ENCODE assay signal across 9 cellular contexts in the genomic region with DNA sequence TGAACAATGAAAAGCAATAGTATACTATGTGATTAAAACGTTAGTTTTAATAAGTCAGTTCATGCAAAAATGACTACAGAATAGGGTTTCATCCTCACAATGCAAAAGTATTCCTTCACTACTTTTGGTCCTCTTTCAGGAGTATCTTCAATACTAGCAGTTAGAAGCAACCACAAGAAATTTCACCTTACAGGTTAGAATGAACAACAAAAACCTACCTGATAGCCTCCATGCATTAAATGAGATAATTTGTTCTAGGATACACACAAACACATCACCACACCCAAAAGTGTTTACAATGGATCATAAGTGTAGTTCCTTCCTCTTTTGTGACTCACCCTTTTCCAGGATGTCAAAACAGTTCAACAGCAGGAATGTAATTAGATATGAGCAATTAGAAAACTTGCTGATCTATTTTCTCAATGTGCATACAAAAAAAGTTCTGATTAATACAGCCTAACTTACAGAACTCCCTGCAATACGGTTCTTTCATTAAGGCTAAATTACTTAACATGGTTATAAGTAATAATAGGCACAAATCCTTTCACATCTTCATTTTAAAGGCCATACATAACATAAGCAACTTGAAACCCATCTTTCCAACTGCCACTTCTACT. TPM values are rescaled to one million over a fixed set of nuclear protein-coding genes. Genes with fewer than 3 reads are reported as not detected.
DNase-seq lines count a peak whose midpoint lies in the region; ATAC-seq and TF ChIP-seq lines count a peak whose summit lies in the region.
"Had no signal": no experiment of that assay in that cellular context is flagged by ENCODE, and none has a peak within 500 bp of the region (broad histone marks: within the 10 kb centered on the region; RNA-seq: fewer than 3 reads in every experiment).

No MANE protein-coding gene starts in this region.

- TF ChIP-seq POLR2A in prostate gland (IDR thresholded peaks at IDR 0.05): no peak

- H3K4me1 ChIP-seq in prostate gland (replicated peaks): peaks cover 10% of the 10 kb centered on the region
- H3K4me1 ChIP-seq in effector memory CD4-positive, alpha-beta T cell (ENCODE audit: control insufficient read depth, insufficient read depth, low read length, poor library complexity, severe bottlenecking): no peaks in the 10 kb centered on the region

- no peaks in the 10 kb centered on the region for H3K9me3 ChIP-seq in prostate gland
- no peaks in the 10 kb centered on the region for H3K9me3 ChIP-seq in effector memory CD4-positive, alpha-beta T cell (ENCODE audit: control insufficient read depth, low read length)

- 62% methylated on average over 2 of the region's 2 CpGs for WGBS in prostate gland

- POLR2A ChIA-PET in GM10248 (lab: Yijun Ruan, JAX): no interaction called here

- ATAC-seq in GM21825 (IDR thresholded peaks at IDR 0.05; ENCODE audit: unreplicated experiment): no peak
- ATAC-seq: activated naive CD4-positive, alpha-beta T cell treated with anti-CD3 and anti-CD28 coated beads, Interleukin-2, amount 50 U/mL, for 72 hours had no signal

- no peaks in the 10 kb centered on the region for H3K36me3 ChIP-seq in prostate gland
- H3K36me3 ChIP-seq in effector memory CD4-positive, alpha-beta T cell (ENCODE audit: control insufficient read depth, insufficient read depth, low read length): no peaks in the 10 kb centered on the region

- intact Hi-C loops in prostate gland (cut with DNase I): no loop called here

- CTCF ChIA-PET in GM10248 (lab: Yijun Ruan, JAX): interaction anchor here (1.7 kb wide), 1 partner anchor 19 kb away, joined by 10 read pairs; no protein-coding TSS in a partner anchor

- H3K27ac ChIP-seq in epithelial cell of prostate: peak overlapping the region; percentile 40
- H3K27ac ChIP-seq in prostate gland: peak overlapping the region; percentile 56 to 61
- H3K27ac ChIP-seq in effector memory CD4-positive, alpha-beta T cell (ENCODE audit: insufficient read depth, low read length, poor library complexity, severe bottlenecking): no peak overlapping the region

- H3K4me3 ChIP-seq in prostate gland: no peak overlapping the region
- H3K4me3 ChIP-seq in effector memory CD4-positive, alpha-beta T cell (ENCODE audit: insufficient read depth, low read depth, low read length, poor library complexity, severe bottlenecking): no peak overlapping the region

- no peak for TF ChIP-seq CTCF in prostate gland (IDR thresholded peaks at IDR 0.05)
- no peak for TF ChIP-seq CTCF in GM10248 (IDR thresholded peaks at IDR 0.05; ENCODE audit: control extremely low read depth, extremely low read depth, low read depth, missing control alignments)

- peak; percentile 65 for DNase-seq in EL
- peak; percentile 58 for DNase-seq in OCI-M1 (lab: John Stamatoyannopoulos, UW)
- peak; percentile 54 for DNase-seq in epithelial cell of prostate (ENCODE audit: low read depth, low spot score)
- no peak for DNase-seq in prostate gland (ENCODE audit: low spot score)
- no peak for DNase-seq in effector memory CD4-positive, alpha-beta T cell
- no peak for DNase-seq in GM10248 (ENCODE audit: extremely low spot score)
- DNase-seq in activated T-cell treated with anti-CD3 and anti-CD28 coated beads, Interleukin-2, amount 50 U/mL, for 48 hours: no peak

- no peaks in the 10 kb centered on the region for H3K27me3 ChIP-seq in prostate gland (replicated peaks; ENCODE audit: insufficient read depth)
- no peaks in the 10 kb centered on the region for H3K27me3 ChIP-seq in effector memory CD4-positive, alpha-beta T cell (replicated peaks; ENCODE audit: control insufficient read depth, insufficient read depth, low read length, poor library complexity, severe bottlenecking)

RNA-seq across cellular contexts. Expression of gene UACA, which starts 21.6 kb away (rescaled TPM):
- 10 to 100 TPM; 16.3 to 35.2 TPM for total RNA-seq in prostate gland

Comparison
In these comparisons a context has a peak if more than half of its experiments do, and no peak if none do; other contexts are left out.
1. DNase-seq: peak in EL (single experiment), OCI-M1 (single experiment) and epithelial cell of prostate (single experiment); none in prostate gland (single experiment), effector memory CD4-positive, alpha-beta T cell (0 of 3), GM10248 (single experiment) and activated T-cell treated with anti-CD3 and anti-CD28 coated beads, Interleukin-2, amount 50 U/mL, for 48 hours (0 of 2).